In genomic region chr9:13278023-13278367, GRCh38 we compare ENCODE assay signal across 10 cellular contexts. TPM values are rescaled to one million over a fixed set of nuclear protein-coding genes. Genes with fewer than 3 reads are reported as not detected.
DNase-seq lines count a peak whose midpoint lies in the region; ATAC-seq and TF ChIP-seq lines count a peak whose summit lies in the region.
"Had no signal": no experiment of that assay in that cellular context is flagged by ENCODE, and none has a peak within 500 bp of the region (broad histone marks: within the 10 kb centered on the region; RNA-seq: fewer than 3 reads in every experiment).

No MANE protein-coding gene starts in this region.

- H3K9me1 ChIP-seq in IMR-90 (ENCODE audit: insufficient read depth, low read length), result no peaks in the 10 kb centered on the region

- H4K8ac ChIP-seq in IMR-90 (ENCODE audit: low read depth in 2 of 2, low read length in 2 of 2), result peak overlapping the region; percentile 24 to 91; a peak in 3 of 4 replicates

- peak overlapping the region; percentile 93 for H3K23ac ChIP-seq in IMR-90 (ENCODE audit: low read depth, low read length)

- H3K27ac Mint-ChIP-seq in activated CD8-positive, alpha-beta T cell treated with anti-CD3 and anti-CD28 coated beads for 36 hours, result no peak overlapping the region

- H3K4ac ChIP-seq in IMR-90 (ENCODE audit: low read depth, low read length), result peak overlapping the region; percentile 90

- H4K91ac ChIP-seq in IMR-90 (ENCODE audit: insufficient read depth, low read depth, low read length), result peak overlapping the region; percentile 76

- no peak overlapping the region for H3K4me3 Mint-ChIP-seq in activated CD8-positive, alpha-beta T cell treated with anti-CD3 and anti-CD28 coated beads for 36 hours

- in situ Hi-C loops in IMR-90 (cut with MboI; ENCODE audit: low sequenced_read_pairs), result no loop called here

- peak overlapping the region; percentile 78 for H2AK9ac ChIP-seq in IMR-90 (replicated peaks; ENCODE audit: low read depth, low read length, poor library complexity)

- H3K4me1 ChIP-seq in IMR-90 (ENCODE audit: control insufficient read depth, insufficient read depth, low read length) (peaks cover 7% of the 10 kb centered on the region), breast epithelium (no peaks in the 10 kb centered on the region)

- TF ChIP-seq RAD21 in IMR-90 (IDR thresholded peaks at IDR 0.05; ENCODE audit: low read length), result no peak

- peak overlapping the region; percentile 47; the same call in 1 of the 2 replicates for H2AK5ac ChIP-seq in IMR-90 (ENCODE audit: low read depth, low read length)

- H2BK20ac ChIP-seq in IMR-90 (ENCODE audit: low read depth, low read length), result no peak overlapping the region

- peak overlapping the region; percentile 79 for H2BK120ac ChIP-seq in IMR-90 (ENCODE audit: low read depth, low read length)

- no peaks in the 10 kb centered on the region for H3K4me1 Mint-ChIP-seq in activated CD8-positive, alpha-beta T cell treated with anti-CD3 and anti-CD28 coated beads for 36 hours (ENCODE audit: low read depth)

- peaks cover 20% of the 10 kb centered on the region for H3K27me3 Mint-ChIP-seq in activated CD8-positive, alpha-beta T cell treated with anti-CD3 and anti-CD28 coated beads for 36 hours

- H3K27ac ChIP-seq in IMR-90 (ENCODE audit: insufficient read depth, low read length) (peak overlapping the region; percentile 89), breast epithelium (peak overlapping the region; percentile 88 to 98), layer of hippocampus (ENCODE audit: low read depth, low read length) (peak overlapping the region; percentile 95), substantia nigra (ENCODE audit: low read depth, low read length, poor library complexity, severe bottlenecking) (peak overlapping the region; percentile 94)

- peak overlapping the region; percentile 81 for H3K9ac ChIP-seq in IMR-90 (ENCODE audit: low read depth, low read length)

- BruUV-seq in IMR-90 (replicated peaks; lab: Mats Ljungman, UMichigan), result no TSS peak

- dilution Hi-C loops in IMR-90 (cut with HindIII; ENCODE audit: low sequenced_read_pairs, unreplicated experiment), result no loop called here

- no peaks in the 10 kb centered on the region for H3K27me3 ChIP-seq in IMR-90 (ENCODE audit: control insufficient read depth, insufficient read depth, low read length)
- no peaks in the 10 kb centered on the region for H3K27me3 ChIP-seq in breast epithelium
- no peaks in the 10 kb centered on the region for H3K27me3 ChIP-seq in layer of hippocampus (ENCODE audit: control insufficient read depth, insufficient read depth, low read length)

- TF ChIP-seq CTCF in IMR-90 (conservative IDR thresholded peaks at IDR 0.05; ENCODE audit: low read depth, low read length) (no peak), breast epithelium (IDR thresholded peaks at IDR 0.05) (no peak)
- no peak for TF ChIP-seq CTCF in activated CD8-positive, alpha-beta T cell treated with anti-CD3 and anti-CD28 coated beads for 36 hours (IDR thresholded peaks at IDR 0.05)

- no peak for TF ChIP-seq POLR2A in IMR-90 (IDR thresholded peaks at IDR 0.05; ENCODE audit: low read depth, low read length)
- TF ChIP-seq POLR2A in breast epithelium (IDR thresholded peaks at IDR 0.05), result no peak

- H3K36me3 Mint-ChIP-seq in activated CD8-positive, alpha-beta T cell treated with anti-CD3 and anti-CD28 coated beads for 36 hours (ENCODE audit: low read depth), result no peaks in the 10 kb centered on the region

- H4K5ac ChIP-seq in IMR-90 (ENCODE audit: low read depth, low read length), result peak overlapping the region; percentile 53

- peak overlapping the region; percentile 93 for H2AFZ ChIP-seq in IMR-90 (replicated peaks; ENCODE audit: low read length, poor library complexity)

- H3K14ac ChIP-seq in IMR-90 (replicated peaks; ENCODE audit: low read depth, low read length), result peak overlapping the region; percentile 29; the same call in 1 of the 2 replicates

- peak overlapping the region; percentile 77; the same call in 1 of the 2 replicates for H3K56ac ChIP-seq in IMR-90 (ENCODE audit: extremely low read depth, insufficient read depth, low read length)

- POLR2A ChIA-PET in IMR-90 (lab: Charles Lee; ENCODE audit: unreplicated experiment), result no interaction called here
- POLR2A ChIA-PET in activated CD8-positive, alpha-beta T cell treated with anti-CD3 and anti-CD28 coated beads for 36 hours (lab: Charles Lee), result no interaction called here

- peak overlapping the region; percentile 83 for H3K4me2 ChIP-seq in IMR-90 (ENCODE audit: low read depth, low read length)

- peak overlapping the region; percentile 84 for H2BK5ac ChIP-seq in IMR-90 (ENCODE audit: low read depth, low read length, poor library complexity, severe bottlenecking)

- ATAC-seq in IMR-90 (ENCODE audit: low read depth) (peak; percentile 13), HG03565 (IDR thresholded peaks at IDR 0.05; ENCODE audit: unreplicated experiment) (no peak), GM18517 (IDR thresholded peaks at IDR 0.05; ENCODE audit: unreplicated experiment) (no peak)
- ATAC-seq in activated CD8-positive, alpha-beta T cell treated with anti-CD3 and anti-CD28 coated beads for 36 hours, result no peak

- H3K79me1 ChIP-seq in IMR-90 (ENCODE audit: low read depth in 1 of 2, low read length in 2 of 2), result peaks cover 11 to 27% of the 10 kb centered on the region in 2 experiments; a peak in 3 of 4 replicates

- H3K9me3 Mint-ChIP-seq in activated CD8-positive, alpha-beta T cell treated with anti-CD3 and anti-CD28 coated beads for 36 hours, result peaks cover 1% of the 10 kb centered on the region

- intact Hi-C loops in IMR-90 (cut with micrococcal nuclease) (loop anchor here (10.0 kb wide), 2 partner anchors 153 to 1147 kb away; no protein-coding TSS in a partner anchor), breast epithelium (cut with DNase I; ENCODE audit: low total_unique reads) (no loop called here)
- intact Hi-C loops in activated CD8-positive, alpha-beta T cell treated with anti-CD3 and anti-CD28 coated beads for 36 hours (cut with micrococcal nuclease), result no loop called here

- peak overlapping the region; percentile 66 for H3K4me3 ChIP-seq in IMR-90 (ENCODE audit: insufficient read depth, low read depth, low read length)
- peak overlapping the region; percentile 72 to 90 (median 74) for H3K4me3 ChIP-seq in breast epithelium

- no peaks in the 10 kb centered on the region for H3K36me3 ChIP-seq in IMR-90 (ENCODE audit: control insufficient read depth, insufficient read depth, low read length)
- H3K36me3 ChIP-seq in breast epithelium, result no peaks in the 10 kb centered on the region

- H2BK15ac ChIP-seq in IMR-90 (ENCODE audit: low read depth, low read length), result no peak overlapping the region

- WGBS in IMR-90 (ENCODE audit: extremely low coverage in 2 of 2, insufficient read length in 1 of 2), 2 experiments, result 0% methylated on average over 5 of the region's 10 CpGs; no CpG with 5 or more reads in 1 of the 2 experiments

- CTCF ChIA-PET in IMR-90 (lab: Yijun Ruan, JAX), result no interaction called here
- CTCF ChIA-PET in activated CD8-positive, alpha-beta T cell treated with anti-CD3 and anti-CD28 coated beads for 36 hours (lab: Charles Lee), result no interaction called here

- H3K9me3 ChIP-seq in IMR-90 (ENCODE audit: control insufficient read depth, insufficient read depth, low read length) (no peaks in the 10 kb centered on the region), breast epithelium (no peaks in the 10 kb centered on the region)

- peak; percentile 67 for DNase-seq in IMR-90
- no peak for DNase-seq in breast epithelium (ENCODE audit: low spot score in 2 of 2)
- no peak for DNase-seq in substantia nigra (lab: John Stamatoyannopoulos, UW)
- no peak for DNase-seq in activated CD8-positive, alpha-beta T cell treated with anti-CD3 and anti-CD28 coated beads for 36 hours
- DNase-seq in NCI-H748 (lab: John Stamatoyannopoulos, UW; ENCODE audit: unreplicated experiment), result no peak
- DNase-seq: activated effector memory CD4-positive, alpha-beta T cell treated with anti-CD3 and anti-CD28 coated beads, Interleukin-2, amount 50 U/mL, for 16 hours; OCI-M1 had no signal

- no peaks in the 10 kb centered on the region for H4K20me1 ChIP-seq in IMR-90 (ENCODE audit: insufficient read depth, low read length)

- H3K18ac ChIP-seq in IMR-90 (ENCODE audit: low read depth, low read length), result peak overlapping the region; percentile 62

TF ChIP-seq in IMR-90, 13 proteins besides CTCF, POLR2A, EP300 and RAD21:
- TF ChIP-seq, protein P1, sequence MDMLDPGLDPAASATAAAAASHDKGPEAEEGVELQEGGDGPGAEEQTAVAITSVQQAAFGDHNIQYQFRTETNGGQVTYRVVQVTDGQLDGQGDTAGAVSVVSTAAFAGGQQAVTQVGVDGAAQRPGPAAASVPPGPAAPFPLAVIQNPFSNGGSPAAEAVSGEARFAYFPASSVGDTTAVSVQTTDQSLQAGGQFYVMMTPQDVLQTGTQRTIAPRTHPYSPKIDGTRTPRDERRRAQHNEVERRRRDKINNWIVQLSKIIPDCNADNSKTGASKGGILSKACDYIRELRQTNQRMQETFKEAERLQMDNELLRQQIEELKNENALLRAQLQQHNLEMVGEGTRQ (IDR thresholded peaks at IDR 0.05; ENCODE audit: low read depth, low read length), result no peak
- no peak for TF ChIP-seq CEBPB (IDR thresholded peaks at IDR 0.05; ENCODE audit: low read depth, low read length)
- TF ChIP-seq ELK1 (IDR thresholded peaks at IDR 0.05; ENCODE audit: borderline replicate concordance, low read depth, low read length), result no peak
- no peak for TF ChIP-seq SMC3 (IDR thresholded peaks at IDR 0.05; ENCODE audit: low read depth, low read length)
- no peak for TF ChIP-seq MAFK (IDR thresholded peaks at IDR 0.05; ENCODE audit: low read depth, low read length)

RNA-seq across cellular contexts. Expression of gene MPDZ, which starts 1.5 kb away (rescaled TPM):
- 39.3 and 46.4 TPM in 2 replicates for total RNA-seq in IMR-90 (2012; rRNA removed)
- polyA plus RNA-seq in IMR-90 (2012; rRNA removed), result 14.6 and 18.8 TPM in 2 replicates
- 3.6 and 5.9 TPM in 2 replicates for polyA plus RNA-seq in IMR-90 (2012; cell fraction: cytosol; rRNA removed)
- polyA plus RNA-seq in IMR-90 (2012; cell fraction: nucleus; rRNA removed; ENCODE audit: low replicate concordance), result 10.0 and 65.1 TPM in 2 replicates
- 10 to 100 TPM; 44.2 to 63.1 (median 61.0) TPM for total RNA-seq in breast epithelium
- total RNA-seq in activated CD8-positive, alpha-beta T cell treated with anti-CD3 and anti-CD28 coated beads for 36 hours, result not detected

Comparison
In these comparisons a context has a peak if more than half of its experiments do, and no peak if none do; other contexts are left out.
1. RNA of gene MPDZ, which starts 1.5 kb away (total RNA-seq): 44.2 to 63.1 TPM in breast epithelium and 39.3 to 46.4 TPM in IMR-90; not detected in activated CD8-positive, alpha-beta T cell treated with anti-CD3 and anti-CD28 coated beads for 36 hours; every median in the first group is over 10 times any median in the second.
2. Peak in every context shown above with its lines, with median percentiles within 50 percentile points of each other: H3K27ac ChIP-seq.